ENCODE assay signal across 1 cellular context in genomic region chr4:99149620-99150019, GRCh38.
TF ChIP-seq lines count a peak whose summit lies in the region.

No MANE protein-coding gene starts in this region.

TF ChIP-seq in IMR-90, 13 proteins besides CTCF, POLR2A, EP300 and RAD21:
- no peak for TF ChIP-seq MAFK (IDR thresholded peaks at IDR 0.05; ENCODE audit: low read depth, low read length)
- no peak for TF ChIP-seq ELK1 (IDR thresholded peaks at IDR 0.05; ENCODE audit: borderline replicate concordance, low read depth, low read length)
- no peak for TF ChIP-seq RCOR1 (IDR thresholded peaks at IDR 0.05; ENCODE audit: insufficient replicate concordance, low read length)
- no peak for TF ChIP-seq CEBPB (IDR thresholded peaks at IDR 0.05; ENCODE audit: low read depth, low read length)
- no peak for TF ChIP-seq RFX5 (IDR thresholded peaks at IDR 0.05; ENCODE audit: low read depth, low read length)
- no peak for TF ChIP-seq CHD1 (IDR thresholded peaks at IDR 0.05; ENCODE audit: low read depth, low read length)
- TF ChIP-seq NFE2L2 (IDR thresholded peaks at IDR 0.05; ENCODE audit: low read depth, low read length), result no peak
- TF ChIP-seq BHLHE40 (IDR thresholded peaks at IDR 0.05; ENCODE audit: low read depth, low read length), result no peak
